9 cellular contexts compared by ENCODE assay signal in genomic region chr1:117001254-117001927, GRCh38. TPM values are rescaled to one million over a fixed set of nuclear protein-coding genes. Genes with fewer than 3 reads are reported as not detected.
DNase-seq lines count a peak whose midpoint lies in the region; ATAC-seq, FAIRE-seq and TF ChIP-seq lines count a peak whose summit lies in the region.
"Had no signal": no experiment of that assay in that cellular context is flagged by ENCODE, and none has a peak within 500 bp of the region (broad histone marks: within the 10 kb centered on the region; RNA-seq: fewer than 3 reads in every experiment).

CD101 (plus strand) TSS chr1:117001760; CDS start chr1:117001818, 58 bp downstream.

- DNase-seq in Peyer's patch (no peak), RCC 7860 (ENCODE audit: low spot score) (no peak), OCI-M2 (lab: John Stamatoyannopoulos, UW; ENCODE audit: unreplicated experiment) (no peak), progenitor cell of endocrine pancreas (ENCODE audit: low spot score, unreplicated experiment) (no peak)
- DNase-seq in stimulated activated CD4-positive, alpha-beta T cell treated with anti-CD3 and anti-CD28 coated beads, Interleukin-4, amount 100 ng/mL, for 24 hours: peak; percentile 59
- DNase-seq: adrenal gland had no signal

- H3K36me3 ChIP-seq in Peyer's patch: no peaks in the 10 kb centered on the region
- H3K36me3 ChIP-seq: adrenal gland had no signal

- TF ChIP-seq CTCF in Peyer's patch (IDR thresholded peaks at IDR 0.05) (no peak), progenitor cell of endocrine pancreas (IDR thresholded peaks at IDR 0.05; ENCODE audit: unreplicated experiment) (no peak)

- TF ChIP-seq POLR2A in Peyer's patch (IDR thresholded peaks at IDR 0.05): no peak

- peak; percentile 95 for ATAC-seq in GM19023 (IDR thresholded peaks at IDR 0.05; ENCODE audit: unreplicated experiment)
- peak; percentile 93 for ATAC-seq in HG02840 (IDR thresholded peaks at IDR 0.05; ENCODE audit: low FRiP score, unreplicated experiment)
- ATAC-seq: K562 had no signal

- no peaks in the 10 kb centered on the region for H3K36me3 Mint-ChIP-seq in progenitor cell of endocrine pancreas (ENCODE audit: insufficient read depth)

- no peaks in the 10 kb centered on the region for H3K4me1 ChIP-seq in Peyer's patch

- peak within 1 kb of the TSS; percentile 35 to 65 (median 59) for H3K27ac ChIP-seq in Peyer's patch
- H3K27ac ChIP-seq: adrenal gland had no signal

- H3K4me3 Mint-ChIP-seq in progenitor cell of endocrine pancreas (ENCODE audit: low read depth): no peak within 1 kb of the TSS

- FAIRE-seq in RCC 7860 (lab: Jason Lieb, UNC): no peak
- FAIRE-seq: K562 had no signal

- H3K27me3 Mint-ChIP-seq in progenitor cell of endocrine pancreas: peaks cover 5% of the 10 kb centered on the region

- H3K27me3 ChIP-seq in Peyer's patch: no peaks in the 10 kb centered on the region
- H3K27me3 ChIP-seq: adrenal gland had no signal

- H3K27ac Mint-ChIP-seq in progenitor cell of endocrine pancreas: no peak within 1 kb of the TSS

- H3K9me3 ChIP-seq in Peyer's patch: no peaks in the 10 kb centered on the region
- H3K9me3 ChIP-seq: adrenal gland had no signal

- peak within 1 kb of the TSS in 1 of 4 donors; percentile 10 for H3K4me3 ChIP-seq in Peyer's patch
- H3K4me3 ChIP-seq: adrenal gland, K562 had no signal

- H3K9me3 Mint-ChIP-seq in progenitor cell of endocrine pancreas (ENCODE audit: low read depth): no peaks in the 10 kb centered on the region

- peaks cover 9% of the 10 kb centered on the region for H3K4me1 Mint-ChIP-seq in progenitor cell of endocrine pancreas (ENCODE audit: low read depth)

RNA-seq across cellular contexts. Expression of gene CD101, which starts in this region (rescaled TPM):
- 10 to 100 TPM in 1 of 4 donors, 1 to 10 TPM in 2, under 1 TPM in 1; 0.85 to 12.4 (median 3.5) TPM for total RNA-seq in Peyer's patch
- total RNA-seq in progenitor cell of endocrine pancreas: 2.8 and 3.3 TPM in 2 replicates
